In the genomic region with DNA sequence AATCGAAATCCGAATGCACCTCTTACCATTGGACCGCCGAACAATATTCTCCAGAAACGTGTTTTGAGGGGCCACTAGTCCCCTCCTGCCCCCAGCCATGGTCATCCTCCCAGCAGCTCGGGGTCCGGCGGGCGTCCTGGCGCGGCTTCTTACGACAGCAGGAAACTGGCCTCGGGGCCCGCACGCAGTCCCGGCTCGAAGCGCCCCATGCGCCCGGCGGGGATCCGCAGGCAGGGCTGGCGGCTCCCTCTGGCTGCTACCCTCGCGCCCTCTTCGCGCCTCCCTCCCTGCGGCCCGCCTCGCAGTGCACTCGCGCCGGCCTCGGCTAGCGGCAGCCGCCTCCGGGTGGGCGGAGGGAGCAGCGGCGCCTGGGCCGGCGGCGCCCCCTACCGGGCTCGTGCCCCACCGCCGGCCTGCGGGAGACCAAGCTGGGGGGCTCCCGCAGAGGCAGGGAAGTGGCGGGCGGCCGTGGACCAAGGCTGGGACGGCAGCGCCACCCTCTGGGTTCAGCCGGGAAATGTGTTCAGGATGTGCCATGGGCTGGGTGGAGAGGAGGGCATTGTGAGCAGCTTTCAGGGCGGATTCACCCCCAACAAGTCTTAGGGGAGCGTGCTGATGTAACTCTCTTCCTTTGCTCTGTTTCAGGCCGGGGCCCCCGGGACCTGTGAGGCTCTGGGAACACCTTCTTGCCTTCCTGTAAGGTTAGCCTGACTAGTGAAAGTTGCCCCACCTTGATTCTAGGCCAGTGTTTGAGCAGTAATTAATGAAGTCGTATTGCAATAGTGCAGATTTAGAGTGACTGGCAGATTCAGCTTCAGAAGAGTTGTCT, we compare ENCODE assay signal across 9 cellular contexts. TPM values are rescaled to one million over a fixed set of nuclear protein-coding genes. Genes with fewer than 3 reads are reported as not detected.
DNase-seq lines count a peak whose midpoint lies in the region; ATAC-seq and TF ChIP-seq lines count a peak whose summit lies in the region.
"Had no signal": no experiment of that assay in that cellular context is flagged by ENCODE, and none has a peak within 500 bp of the region (broad histone marks: within the 10 kb centered on the region; RNA-seq: fewer than 3 reads in every experiment).

A gene with protein sequence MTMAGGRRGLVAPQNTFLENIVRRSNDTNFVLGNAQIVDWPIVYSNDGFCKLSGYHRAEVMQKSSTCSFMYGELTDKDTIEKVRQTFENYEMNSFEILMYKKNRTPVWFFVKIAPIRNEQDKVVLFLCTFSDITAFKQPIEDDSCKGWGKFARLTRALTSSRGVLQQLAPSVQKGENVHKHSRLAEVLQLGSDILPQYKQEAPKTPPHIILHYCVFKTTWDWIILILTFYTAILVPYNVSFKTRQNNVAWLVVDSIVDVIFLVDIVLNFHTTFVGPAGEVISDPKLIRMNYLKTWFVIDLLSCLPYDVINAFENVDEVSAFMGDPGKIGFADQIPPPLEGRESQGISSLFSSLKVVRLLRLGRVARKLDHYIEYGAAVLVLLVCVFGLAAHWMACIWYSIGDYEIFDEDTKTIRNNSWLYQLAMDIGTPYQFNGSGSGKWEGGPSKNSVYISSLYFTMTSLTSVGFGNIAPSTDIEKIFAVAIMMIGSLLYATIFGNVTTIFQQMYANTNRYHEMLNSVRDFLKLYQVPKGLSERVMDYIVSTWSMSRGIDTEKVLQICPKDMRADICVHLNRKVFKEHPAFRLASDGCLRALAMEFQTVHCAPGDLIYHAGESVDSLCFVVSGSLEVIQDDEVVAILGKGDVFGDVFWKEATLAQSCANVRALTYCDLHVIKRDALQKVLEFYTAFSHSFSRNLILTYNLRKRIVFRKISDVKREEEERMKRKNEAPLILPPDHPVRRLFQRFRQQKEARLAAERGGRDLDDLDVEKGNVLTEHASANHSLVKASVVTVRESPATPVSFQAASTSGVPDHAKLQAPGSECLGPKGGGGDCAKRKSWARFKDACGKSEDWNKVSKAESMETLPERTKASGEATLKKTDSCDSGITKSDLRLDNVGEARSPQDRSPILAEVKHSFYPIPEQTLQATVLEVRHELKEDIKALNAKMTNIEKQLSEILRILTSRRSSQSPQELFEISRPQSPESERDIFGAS (minus strand): TSS at position 308 of the 829 bp plus-strand sequence. CDS start 203 bp downstream, at position 105.

- peak within 1 kb of the TSS; percentile 70 to 74 for H3K4me3 ChIP-seq in mesenchymal stem cell (ENCODE audit: insufficient read depth in 1 of 2, low read depth in 1 of 2, low read length in 2 of 2)

- peak within 1 kb of the TSS; percentile 61 for H3K9ac ChIP-seq in mesenchymal stem cell (ENCODE audit: low read length)

- peak within 1 kb of the TSS in 1 of 2 experiments; percentile 35 for H3K23ac ChIP-seq in mesenchymal stem cell (ENCODE audit: low read length in 2 of 2)

- DNase-seq in NCI-H526 (lab: John Stamatoyannopoulos, UW) (peak; percentile 33 to 88), mesenchymal stem cell (peak; percentile 76)
- DNase-seq in activated CD8-positive, alpha-beta memory T cell treated with anti-CD3 and anti-CD28 coated beads for 1 hour (ENCODE audit: extremely low read depth in 1 of 2, low read depth in 1 of 2), result peak; percentile 58 to 62
- peak; percentile 40 for DNase-seq in effector CD4-positive, alpha-beta T cell
- DNase-seq in stimulated activated CD8-positive, alpha-beta memory T cell treated with anti-CD3 and anti-CD28 coated beads, Interleukin-12 subunit alpha, Interleukin-12 subunit beta, amount 100 ng/mL, for 4 hours (ENCODE audit: low read depth), result peak; percentile 69

- no peak within 1 kb of the TSS for H2AK5ac ChIP-seq in mesenchymal stem cell (ENCODE audit: low read length, severe bottlenecking)

- H3K36me3 ChIP-seq in mesenchymal stem cell (ENCODE audit: control insufficient read depth in 1 of 2, insufficient read depth in 2 of 2, low read depth in 1 of 2, low read length in 2 of 2), result no peaks in the 10 kb centered on the region

- H2BK5ac ChIP-seq in mesenchymal stem cell (ENCODE audit: low read depth, low read length, poor library complexity, severe bottlenecking), result peak within 1 kb of the TSS; percentile 47

- no peak within 1 kb of the TSS for H3K4ac ChIP-seq in mesenchymal stem cell (ENCODE audit: low read depth in 1 of 2, low read length in 2 of 2)

- H2BK15ac ChIP-seq in mesenchymal stem cell (ENCODE audit: low read depth, poor library complexity, severe bottlenecking), result no peak within 1 kb of the TSS

- no peak within 1 kb of the TSS for H4K91ac ChIP-seq in mesenchymal stem cell (ENCODE audit: low read length)

- peak; percentile 91 for ATAC-seq in GM19351 (IDR thresholded peaks at IDR 0.05; ENCODE audit: unreplicated experiment)
- peak; percentile 94 for ATAC-seq in HG03460 (IDR thresholded peaks at IDR 0.05; ENCODE audit: unreplicated experiment)

- no peaks in the 10 kb centered on the region for H3K9me3 ChIP-seq in mesenchymal stem cell (ENCODE audit: control insufficient read depth, low read length)

- TF ChIP-seq CTCF in C4-2B (conservative IDR thresholded peaks at IDR 0.05), result peak; percentile 97

- H3K27me3 ChIP-seq in mesenchymal stem cell (ENCODE audit: control insufficient read depth in 1 of 2, insufficient read depth in 1 of 2, low read length in 2 of 2), result peaks cover 0 to 50% of the 10 kb centered on the region in 2 experiments

- H2BK12ac ChIP-seq in mesenchymal stem cell (ENCODE audit: low read length in 2 of 2), result no peak within 1 kb of the TSS

- no peak within 1 kb of the TSS for H3K27ac ChIP-seq in C4-2B
- peak within 1 kb of the TSS; percentile 61 for H3K27ac ChIP-seq in mesenchymal stem cell (ENCODE audit: low read length, poor library complexity, severe bottlenecking)
- H3K27ac ChIP-seq: epithelial cell of prostate had no signal

- H3K14ac ChIP-seq in mesenchymal stem cell (ENCODE audit: low read length in 2 of 2), result peak within 1 kb of the TSS in 1 of 2 experiments; percentile 48

- H3K4me1 ChIP-seq in mesenchymal stem cell (ENCODE audit: control insufficient read depth, insufficient read depth, low read depth, low read length), result peaks cover 7% of the 10 kb centered on the region

- H3K18ac ChIP-seq in mesenchymal stem cell (ENCODE audit: low read depth in 1 of 2, low read length in 2 of 2), result peak within 1 kb of the TSS; percentile 4 to 50

- H3K4me2 ChIP-seq in mesenchymal stem cell (ENCODE audit: low read length, poor library complexity, severe bottlenecking), result peak within 1 kb of the TSS; percentile 90

- peak within 1 kb of the TSS; percentile 37 for H4K8ac ChIP-seq in mesenchymal stem cell (ENCODE audit: low read length)

- H3K79me1 ChIP-seq in mesenchymal stem cell (replicated peaks; ENCODE audit: low read length, poor library complexity, severe bottlenecking), result peaks cover 8% of the 10 kb centered on the region

- H2AFZ ChIP-seq in mesenchymal stem cell (ENCODE audit: low read depth, low read length), result peak within 1 kb of the TSS; percentile 73

- H2BK120ac ChIP-seq in mesenchymal stem cell (ENCODE audit: low read depth, low read length), result no peak within 1 kb of the TSS

- WGBS in mesenchymal stem cell, result 3% methylated on average over 50 of the region's 60 CpGs

RNA-seq across cellular contexts. Expression of the gene that starts here (rescaled TPM):
- polyA plus RNA-seq in mesenchymal stem cell (2013, experiment 1 of 2), result 0.33 TPM
- polyA plus RNA-seq in mesenchymal stem cell (2013, experiment 2 of 2), result 0.19 TPM
